2 cellular contexts compared by ENCODE assay signal in genomic region chr5:154134499-154134898, GRCh38.
TF ChIP-seq lines count a peak whose summit lies in the region.

No MANE protein-coding gene starts in this region.

TF ChIP-seq in HEK293, 187 proteins besides CTCF, POLR2A, EP300 and RAD21 (continued from another document):
- TF ChIP-seq, protein P1, sequence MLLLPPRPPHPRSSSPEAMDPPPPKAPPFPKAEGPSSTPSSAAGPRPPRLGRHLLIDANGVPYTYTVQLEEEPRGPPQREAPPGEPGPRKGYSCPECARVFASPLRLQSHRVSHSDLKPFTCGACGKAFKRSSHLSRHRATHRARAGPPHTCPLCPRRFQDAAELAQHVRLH (tag by site-specific recombination; IDR thresholded peaks at IDR 0.05): 0 out of 2 replicates have a peak, but pooled peaks have one; percentile 14
- TF ChIP-seq ZNF169 (tag by site-specific recombination; IDR thresholded peaks at IDR 0.05) (no peak), ZNF473 (tag by site-specific recombination; IDR thresholded peaks at IDR 0.05) (no peak), OSR2 (tag by site-specific recombination; IDR thresholded peaks at IDR 0.05) (no peak)
- TF ChIP-seq, protein P2, sequence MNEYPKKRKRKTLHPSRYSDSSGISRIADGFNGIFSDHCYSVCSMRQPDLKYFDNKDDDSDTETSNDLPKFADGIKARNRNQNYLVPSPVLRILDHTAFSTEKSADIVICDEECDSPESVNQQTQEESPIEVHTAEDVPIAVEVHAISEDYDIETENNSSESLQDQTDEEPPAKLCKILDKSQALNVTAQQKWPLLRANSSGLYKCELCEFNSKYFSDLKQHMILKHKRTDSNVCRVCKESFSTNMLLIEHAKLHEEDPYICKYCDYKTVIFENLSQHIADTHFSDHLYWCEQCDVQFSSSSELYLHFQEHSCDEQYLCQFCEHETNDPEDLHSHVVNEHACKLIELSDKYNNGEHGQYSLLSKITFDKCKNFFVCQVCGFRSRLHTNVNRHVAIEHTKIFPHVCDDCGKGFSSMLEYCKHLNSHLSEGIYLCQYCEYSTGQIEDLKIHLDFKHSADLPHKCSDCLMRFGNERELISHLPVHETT (tag by site-specific recombination; IDR thresholded peaks at IDR 0.05): no peak

TF ChIP-seq in H1, 55 proteins besides CTCF, POLR2A, EP300 and RAD21 (continued from another document):
- no peak for TF ChIP-seq ASH2L (IDR thresholded peaks at IDR 0.05; ENCODE audit: low read length)
- TF ChIP-seq HDAC6 (IDR thresholded peaks at IDR 0.05; ENCODE audit: low read depth, low read length): no peak
- TF ChIP-seq KDM1A (IDR thresholded peaks at IDR 0.05; ENCODE audit: borderline replicate concordance, low read length): peak; percentile 68; the same call in 1 of the 2 replicates
